Comparison of ENCODE assay signal across 8 cellular contexts in genomic region chr17:68457539-68458259, GRCh38. TPM values are rescaled to one million over a fixed set of nuclear protein-coding genes. Genes with fewer than 3 reads are reported as not detected.
DNase-seq lines count a peak whose midpoint lies in the region; ATAC-seq and TF ChIP-seq lines count a peak whose summit lies in the region.

No MANE protein-coding gene starts in this region.

- peak overlapping the region; percentile 92 for H3K4me2 ChIP-seq in neural cell (ENCODE audit: low read length)

- no peaks in the 10 kb centered on the region for H3K79me2 ChIP-seq in neural cell (replicated peaks; ENCODE audit: insufficient read depth, low read length)

- no peak overlapping the region for H3K9ac ChIP-seq in neural cell (ENCODE audit: low read length)

- peak overlapping the region; percentile 74 for H2AFZ ChIP-seq in neural cell (ENCODE audit: low read depth, low read length)

- H3K9me2 ChIP-seq in neural cell (ENCODE audit: insufficient read depth, low read length) = no peaks in the 10 kb centered on the region

- H4K20me1 ChIP-seq in neural cell (ENCODE audit: insufficient read depth) = no peaks in the 10 kb centered on the region

- no peak overlapping the region for H3K27ac ChIP-seq in RWPE2 (ENCODE audit: poor library complexity, severe bottlenecking)
- H3K27ac ChIP-seq in neural cell (ENCODE audit: low read length) = no peak overlapping the region

- peak overlapping the region; percentile 90 to 97 for H3K4me3 Mint-ChIP-seq in stimulated activated naive CD8-positive, alpha-beta T cell treated with anti-CD3 and anti-CD28 coated beads, Interleukin-15, amount 100 ng/mL, for 72 hours

- H3K9me3 ChIP-seq in RWPE2 (ENCODE audit: severe bottlenecking) (no peaks in the 10 kb centered on the region), neural cell (ENCODE audit: low read length) (no peaks in the 10 kb centered on the region)

- no peaks in the 10 kb centered on the region for H3K9me3 Mint-ChIP-seq in stimulated activated naive CD8-positive, alpha-beta T cell treated with anti-CD3 and anti-CD28 coated beads, Interleukin-15, amount 100 ng/mL, for 72 hours

- H3K4me1 Mint-ChIP-seq in stimulated activated naive CD8-positive, alpha-beta T cell treated with anti-CD3 and anti-CD28 coated beads, Interleukin-15, amount 100 ng/mL, for 72 hours = peaks cover 65% of the 10 kb centered on the region

- peak; percentile 81 for ATAC-seq in RWPE2 (ENCODE audit: low read depth)
- peak; percentile 81 for ATAC-seq in stimulated activated naive CD8-positive, alpha-beta T cell treated with anti-CD3 and anti-CD28 coated beads, Interleukin-15, amount 100 ng/mL, for 72 hours

- no peak for TF ChIP-seq RAD21 in neural cell (conservative IDR thresholded peaks at IDR 0.05)

- H3F3A ChIP-seq in neural cell (ENCODE audit: insufficient read depth, low read length, poor library complexity, severe bottlenecking) = no peaks in the 10 kb centered on the region

- H3K4me3 ChIP-seq in RWPE2 (ENCODE audit: severe bottlenecking) = peak overlapping the region; percentile 65
- peak overlapping the region; percentile 64 for H3K4me3 ChIP-seq in fibroblast of villous mesenchyme (ENCODE audit: low read depth, low read length)
- peak overlapping the region; percentile 81 for H3K4me3 ChIP-seq in neural cell (ENCODE audit: low read length)

- H3K36me3 ChIP-seq in RWPE2 (ENCODE audit: low read depth) (no peaks in the 10 kb centered on the region; the same call in 1 of the 2 replicates), neural cell (ENCODE audit: insufficient read depth, low read length) (no peaks in the 10 kb centered on the region)

- no peaks in the 10 kb centered on the region for H3K27me3 ChIP-seq in RWPE2 (ENCODE audit: insufficient read depth, poor library complexity, severe bottlenecking)
- H3K27me3 ChIP-seq in neural cell (ENCODE audit: insufficient read depth, low read depth, low read length) = peaks cover 15% of the 10 kb centered on the region

- no peak for TF ChIP-seq CTCF in RWPE2 (IDR thresholded peaks at IDR 0.05; ENCODE audit: poor library complexity, severe bottlenecking)
- TF ChIP-seq CTCF in fibroblast of villous mesenchyme (IDR thresholded peaks at IDR 0.05; ENCODE audit: insufficient read depth, low read depth, low read length) = no peak
- no peak for TF ChIP-seq CTCF in neural cell (IDR thresholded peaks at IDR 0.05; ENCODE audit: poor library complexity, severe bottlenecking)

- H3K27ac Mint-ChIP-seq in stimulated activated naive CD8-positive, alpha-beta T cell treated with anti-CD3 and anti-CD28 coated beads, Interleukin-15, amount 100 ng/mL, for 72 hours = peak overlapping the region; percentile 90 to 98

- no peak for TF ChIP-seq EP300 in neural cell (conservative IDR thresholded peaks at IDR 0.05; ENCODE audit: poor library complexity, severe bottlenecking)

- peaks cover 24% of the 10 kb centered on the region for H3K4me1 ChIP-seq in RWPE2 (ENCODE audit: insufficient read depth, poor library complexity, severe bottlenecking)

- peak; percentile 98 for DNase-seq in EL
- DNase-seq in H4 (ENCODE audit: low spot score) = peak; percentile 97
- DNase-seq in LoVo (ENCODE audit: low spot score) = peak; percentile 98
- peak; percentile 94 for DNase-seq in RWPE2 (ENCODE audit: low spot score)
- DNase-seq in activated gamma-delta T cell (lab: John Stamatoyannopoulos, UW) = peak; percentile 98
- DNase-seq in fibroblast of villous mesenchyme (ENCODE audit: low read depth) = peak; percentile 99
- DNase-seq in stimulated activated naive CD8-positive, alpha-beta T cell treated with anti-CD3 and anti-CD28 coated beads, Interleukin-15, amount 100 ng/mL, for 72 hours = peak; percentile 99 to 100

- peaks cover 7% of the 10 kb centered on the region for H3K27me3 Mint-ChIP-seq in stimulated activated naive CD8-positive, alpha-beta T cell treated with anti-CD3 and anti-CD28 coated beads, Interleukin-15, amount 100 ng/mL, for 72 hours

TF ChIP-seq in neural cell, 6 proteins besides CTCF, POLR2A, EP300 and RAD21:
- TF ChIP-seq MXI1 (conservative IDR thresholded peaks at IDR 0.05; ENCODE audit: poor library complexity, severe bottlenecking) (peak; percentile 95), SMC3 (conservative IDR thresholded peaks at IDR 0.05; ENCODE audit: poor library complexity) (peak; percentile 31), POLR2AphosphoS5 (IDR thresholded peaks at IDR 0.05) (peak; percentile 12), EZH2 (IDR thresholded peaks at IDR 0.05; ENCODE audit: borderline replicate concordance, insufficient read depth, low read length, poor library complexity, severe bottlenecking) (no peak)

RNA-seq across cellular contexts. Expression of gene WIPI1, which starts 0.4 kb away (rescaled TPM):
- 66.0 and 70.8 TPM in 2 replicates for total RNA-seq in H4 (2014; rRNA removed; shearing (Covaris generic))
- total RNA-seq in fibroblast of villous mesenchyme = 80.7 and 109 TPM in 2 replicates
- polyA plus RNA-seq in neural cell = 8.3 and 17.8 TPM in 2 replicates
- polyA minus RNA-seq in neural cell = 4.1 and 6.1 TPM in 2 replicates

RNA-seq across cellular contexts. Expression of gene PRKAR1A, which starts 54.5 kb away (rescaled TPM):
- 161 and 207 TPM in 2 replicates for total RNA-seq in H4 (2014; rRNA removed; shearing (Covaris generic))
- 210 and 260 TPM in 2 replicates for total RNA-seq in fibroblast of villous mesenchyme
- polyA plus RNA-seq in neural cell = 512 and 539 TPM in 2 replicates
- 424 and 461 TPM in 2 replicates for polyA minus RNA-seq in neural cell
